7 cellular contexts compared by ENCODE assay signal in the genomic region with DNA sequence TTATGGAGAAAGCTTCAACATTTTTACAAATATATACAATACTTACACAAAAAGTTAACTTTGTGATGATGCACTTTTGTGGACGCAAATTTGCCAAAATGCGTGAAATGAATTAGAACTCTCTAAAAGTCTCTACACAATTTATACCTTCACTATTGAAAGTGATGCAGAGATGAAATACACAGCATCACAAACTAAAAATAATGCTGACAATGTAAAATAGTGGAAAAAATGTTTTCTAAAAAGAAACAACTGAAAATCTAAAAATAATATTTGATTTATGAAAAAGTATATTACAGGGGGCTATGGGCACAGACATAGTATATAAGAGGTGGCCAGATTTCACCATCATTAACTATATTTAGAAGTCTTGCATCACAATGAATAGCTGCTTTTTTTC.
"Had no signal": no experiment of that assay in that cellular context is flagged by ENCODE, and none has a peak within 500 bp of the region (broad histone marks: within the 10 kb centered on the region; RNA-seq: fewer than 3 reads in every experiment).

No MANE protein-coding gene starts in this region.

- H3K4me3 ChIP-seq: GM23338, HAP-1 had no signal

- H3K4me2 ChIP-seq: GM23338 had no signal

- H3K4me1 ChIP-seq: HAP-1 had no signal

- DNase-seq: H7, HFFc6, KG1 had no signal

- H3K9me3 ChIP-seq: HAP-1 had no signal

- H2AFZ ChIP-seq: GM23338 had no signal

- H3K36me3 ChIP-seq: HAP-1 had no signal

- H3K27ac ChIP-seq: HL-60 had no signal

- ATAC-seq: GM23338, HCT116 had no signal
